ENCODE assay signal across 8 cellular contexts in genomic region chr17:31858647-31859486, GRCh38.
DNase-seq lines count a peak whose midpoint lies in the region; ATAC-seq and TF ChIP-seq lines count a peak whose summit lies in the region.

Gene COPRS (minus strand): TSS chr17:31859244. CDS start chr17:31859199, 45 bp downstream.

- peak; percentile 13 for TF ChIP-seq CTCF in GM13976 (IDR thresholded peaks at IDR 0.05; ENCODE audit: borderline replicate concordance, control extremely low read depth, extremely low read depth, insufficient read depth, missing control alignments)
- TF ChIP-seq CTCF in choroid plexus epithelial cell (conservative IDR thresholded peaks at IDR 0.05; ENCODE audit: low read depth, low read length), result no peak

- in situ Hi-C loops in GM13976 (cut with MboI; ENCODE audit: low sequenced_read_pairs, unreplicated experiment), result no loop called here

- peak within 1 kb of the TSS; percentile 70 for H3K4me3 ChIP-seq in choroid plexus epithelial cell (ENCODE audit: low read depth, low read length)

- peak; percentile 80 for ATAC-seq in HG03045 (IDR thresholded peaks at IDR 0.05; ENCODE audit: unreplicated experiment)

- DNase-seq in GM13976 (ENCODE audit: low spot score), result peak; percentile 97
- DNase-seq in NCI-H446 treated with DMSO at 0.1 percent for 48 hours (lab: John Stamatoyannopoulos, UW), result peak; percentile 29
- DNase-seq in activated CD4-positive, alpha-beta T cell treated with anti-CD3 and anti-CD28 coated beads for 4 hours, result peak; percentile 82 to 88
- DNase-seq in choroid plexus epithelial cell (ENCODE audit: low read depth), result peak; percentile 90
- DNase-seq in kidney tubule cell (ENCODE audit: low spot score), result peak; percentile 86
- DNase-seq in stimulated activated CD4-positive, alpha-beta T cell treated with anti-CD3 and anti-CD28 coated beads, Interleukin-1b, Interleukin-23, amount 100 ng/mL, for 1 hour (ENCODE audit: low read depth in 2 of 2), result peak; percentile 55 to 56
- no peak for DNase-seq in OCI-M2 (lab: John Stamatoyannopoulos, UW; ENCODE audit: unreplicated experiment)
